ENCODE assay signal across 31 cellular contexts in genomic region chr7:38916396-38916795, GRCh38. TPM values are rescaled to one million over a fixed set of nuclear protein-coding genes. Genes with fewer than 3 reads are reported as not detected.
DNase-seq lines count a peak whose midpoint lies in the region; ATAC-seq and TF ChIP-seq lines count a peak whose summit lies in the region.
"Had no signal": no experiment of that assay in that cellular context is flagged by ENCODE, and none has a peak within 500 bp of the region (broad histone marks: within the 10 kb centered on the region; RNA-seq: fewer than 3 reads in every experiment).

No MANE protein-coding gene starts in this region.

- no peaks in the 10 kb centered on the region for H3K9me3 ChIP-seq in osteoblast (ENCODE audit: low read depth, low read length)
- H3K9me3 ChIP-seq: A549; BE2C; BLaER1; BLaER1 treated with 17β-estradiol and CSF1 and Interleukin-3, amounts not matched to agents 10 nM and 100 nM; Caco-2 had no signal

- no peaks in the 10 kb centered on the region for H3K9me3 Mint-ChIP-seq in effector memory CD8-positive, alpha-beta T cell
- H3K9me3 Mint-ChIP-seq: CD14-positive monocyte; CD4-positive, alpha-beta T cell; CD8-positive, alpha-beta memory T cell; CD8-positive, alpha-beta T cell had no signal

- no peaks in the 10 kb centered on the region for H3K27me3 ChIP-seq in osteoblast (ENCODE audit: insufficient read depth, low read length)
- H3K27me3 ChIP-seq: BE2C; BLaER1; BLaER1 treated with 17β-estradiol and CSF1 and Interleukin-3, amounts not matched to agents 10 nM and 100 nM had no signal

- H3K27ac Mint-ChIP-seq in effector memory CD8-positive, alpha-beta T cell: no peak overlapping the region
- H3K27ac Mint-ChIP-seq: B cell; CD14-positive monocyte; CD4-positive, alpha-beta memory T cell; CD4-positive, alpha-beta T cell; CD4-positive, CD25-positive, alpha-beta regulatory T cell; CD8-positive, alpha-beta memory T cell; CD8-positive, alpha-beta T cell had no signal

- H3K27me3 Mint-ChIP-seq in effector memory CD8-positive, alpha-beta T cell: peaks cover 17 to 19% of the 10 kb centered on the region in 2 donors

- H3K4me3 ChIP-seq in osteoblast (ENCODE audit: insufficient read depth, low read length): no peak overlapping the region
- H3K4me3 ChIP-seq: A549; BLaER1; BLaER1 treated with 17β-estradiol and CSF1 and Interleukin-3, amounts not matched to agents 10 nM and 100 nM had no signal

- ATAC-seq in left lobe of liver: peak; percentile 93
- no peak for ATAC-seq in effector memory CD8-positive, alpha-beta T cell (replicated peaks)
- ATAC-seq: A549; CD8-positive, alpha-beta T cell had no signal

- no peak overlapping the region for H3K4me3 Mint-ChIP-seq in effector memory CD8-positive, alpha-beta T cell
- H3K4me3 Mint-ChIP-seq: B cell; CD14-positive monocyte; CD4-positive, alpha-beta memory T cell; CD4-positive, alpha-beta T cell; CD4-positive, CD25-positive, alpha-beta regulatory T cell; CD8-positive, alpha-beta memory T cell; CD8-positive, alpha-beta T cell had no signal

- no peaks in the 10 kb centered on the region for H4K20me1 ChIP-seq in osteoblast (ENCODE audit: insufficient read depth, low read length)
- H4K20me1 ChIP-seq: BLaER1; BLaER1 treated with 17β-estradiol and CSF1 and Interleukin-3, amounts not matched to agents 10 nM and 100 nM had no signal

- no peaks in the 10 kb centered on the region for H3K36me3 ChIP-seq in osteoblast (ENCODE audit: insufficient read depth, low read length)
- H3K36me3 ChIP-seq: BE2C; BLaER1; BLaER1 treated with 17β-estradiol and CSF1 and Interleukin-3, amounts not matched to agents 10 nM and 100 nM had no signal

- no peak overlapping the region for H2AFZ ChIP-seq in osteoblast (ENCODE audit: low read length)

- H3K79me2 ChIP-seq in osteoblast (ENCODE audit: insufficient read depth, low read length): no peaks in the 10 kb centered on the region

- no peak for TF ChIP-seq CTCF in osteoblast (IDR thresholded peaks at IDR 0.05; ENCODE audit: extremely low read depth, low read depth, low read length)

- DNase-seq in left lobe of liver (ENCODE audit: low spot score): no peak
- DNase-seq in osteoblast (ENCODE audit: insufficient read length, low spot score, missing footprints): peak; percentile 15
- DNase-seq in effector memory CD8-positive, alpha-beta T cell: no peak
- DNase-seq in stimulated activated CD4-positive, alpha-beta T cell treated with anti-CD3 and anti-CD28 coated beads, Interleukin-2, amount 100 ng/mL, for 48 hours: no peak
- DNase-seq: 8988T; ACHN; AML-193; BE2C; C1 segment of cervical spinal cord; Caco-2; Calu3; CD4-positive, alpha-beta memory T cell; CD4-positive, alpha-beta T cell; CD4-positive, CD25-positive, alpha-beta regulatory T cell; CD8-positive, alpha-beta memory T cell; CD8-positive, alpha-beta T cell; COR-L47; DMS 273 treated with DMSO at 0.1 percent for 48 hours; DMS153; DMS53; DMS79; DMS79 treated with DMSO at 0.1 percent for 48 hours; DND-41; EL had no signal

- H3K36me3 Mint-ChIP-seq in effector memory CD8-positive, alpha-beta T cell (ENCODE audit: insufficient read depth): no peaks in the 10 kb centered on the region
- H3K36me3 Mint-ChIP-seq: CD14-positive monocyte; CD4-positive, alpha-beta memory T cell; CD4-positive, CD25-positive, alpha-beta regulatory T cell; CD8-positive, alpha-beta T cell had no signal

- H3K27ac ChIP-seq in osteoblast (ENCODE audit: low read depth, low read length): no peak overlapping the region
- H3K27ac ChIP-seq: 22Rv1; A549; BLaER1; BLaER1 treated with 17β-estradiol and CSF1 and Interleukin-3, amounts not matched to agents 10 nM and 100 nM; C4-2B had no signal

- peaks cover 4% of the 10 kb centered on the region for H3K4me1 ChIP-seq in osteoblast (ENCODE audit: insufficient read depth, low read length)
- H3K4me1 ChIP-seq: A549; BE2C; BLaER1; BLaER1 treated with 17β-estradiol and CSF1 and Interleukin-3, amounts not matched to agents 10 nM and 100 nM; Caco-2 had no signal

- H3K4me2 ChIP-seq in osteoblast (ENCODE audit: insufficient read depth, low read length): no peak overlapping the region
- H3K4me2 ChIP-seq: A549; BLaER1; BLaER1 treated with 17β-estradiol and CSF1 and Interleukin-3, amounts not matched to agents 10 nM and 100 nM had no signal

- H3K4me1 Mint-ChIP-seq in effector memory CD8-positive, alpha-beta T cell (ENCODE audit: low read depth in 2 of 2): no peaks in the 10 kb centered on the region
- H3K4me1 Mint-ChIP-seq: B cell; CD14-positive monocyte; CD4-positive, alpha-beta memory T cell; CD4-positive, CD25-positive, alpha-beta regulatory T cell; CD8-positive, alpha-beta memory T cell had no signal

RNA-seq across cellular contexts. Expression of gene VPS41, which starts 7.4 kb away (rescaled TPM):
- 33.9 TPM for total RNA-seq in left lobe of liver
- 78.5 and 107 TPM in 2 replicates for total RNA-seq in osteoblast
